ENCODE assay signal across 10 cellular contexts in the genomic region with DNA sequence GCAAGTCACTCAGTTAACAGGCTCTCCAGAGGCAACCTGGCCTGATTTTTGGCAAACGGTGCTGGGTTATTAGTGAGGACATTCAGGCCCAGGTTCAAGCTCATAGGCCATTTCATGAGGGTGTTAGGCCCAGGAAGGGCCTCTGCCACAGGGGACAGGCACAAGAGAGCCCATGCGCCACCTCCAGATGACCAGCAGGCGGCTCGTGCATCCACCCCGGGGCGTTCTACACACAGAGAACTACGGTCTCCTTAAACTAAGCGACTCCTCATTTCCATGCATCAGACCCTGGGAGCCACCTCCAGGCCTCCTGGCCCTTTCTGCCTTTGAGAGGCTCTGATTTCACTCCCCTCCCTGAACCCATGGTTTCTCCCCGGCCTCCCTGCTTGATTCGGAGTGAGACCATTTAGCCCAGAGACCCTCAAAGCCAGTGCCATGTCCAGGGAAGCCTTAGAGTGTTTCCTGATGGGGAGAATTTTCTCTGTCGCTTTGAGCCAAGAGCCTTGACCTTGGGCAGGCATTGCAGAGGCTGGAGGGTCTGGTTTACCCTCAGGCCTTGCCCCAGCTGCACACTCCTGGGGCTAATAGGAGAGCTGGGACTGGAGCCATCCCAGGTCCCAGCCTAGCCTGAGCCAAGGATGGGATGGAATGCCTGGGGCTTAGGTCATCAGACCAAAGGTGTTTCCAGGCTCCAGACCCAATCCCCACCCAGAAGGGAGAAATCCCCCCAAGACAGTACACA.
A peak's percentile ranks its signal among the peaks of the same experiment; 100 is the strongest.
DNase-seq lines count a peak whose midpoint lies in the region; ATAC-seq, FAIRE-seq and TF ChIP-seq lines count a peak whose summit lies in the region.
"Had no signal": no experiment of that assay in that cellular context is flagged by ENCODE, and none has a peak within 500 bp of the region (broad histone marks: within the 10 kb centered on the region; RNA-seq: fewer than 3 reads in every experiment).

No MANE protein-coding gene starts in this region.

- peak; percentile 32 for TF ChIP-seq CTCF in GM10266 (IDR thresholded peaks at IDR 0.05; ENCODE audit: control insufficient read depth, insufficient read depth, low read depth, missing control alignments)
- TF ChIP-seq CTCF in bronchial epithelial cell (IDR thresholded peaks at IDR 0.05; ENCODE audit: insufficient read depth, low read length, severe bottlenecking): peak; percentile 16

- POLR2A ChIA-PET in naive thymus-derived CD4-positive, alpha-beta T cell (lab: Charles Lee): no interaction called here

- no peaks in the 10 kb centered on the region for H3K4me1 ChIP-seq in naive thymus-derived CD4-positive, alpha-beta T cell (ENCODE audit: control insufficient read depth in 2 of 2, insufficient read depth in 2 of 2, low read length in 2 of 2)

- no peaks in the 10 kb centered on the region for H3K4me1 Mint-ChIP-seq in naive thymus-derived CD4-positive, alpha-beta T cell
- H3K4me1 Mint-ChIP-seq: IgD-negative memory B cell had no signal

- no peaks in the 10 kb centered on the region for H3K27me3 ChIP-seq in bronchial epithelial cell (ENCODE audit: control insufficient read depth, insufficient read depth, low read length)
- H3K27me3 ChIP-seq in naive thymus-derived CD4-positive, alpha-beta T cell (ENCODE audit: control insufficient read depth in 2 of 2, insufficient read depth in 2 of 2, low read length in 2 of 2): no peaks in the 10 kb centered on the region

- H3K36me3 Mint-ChIP-seq in naive thymus-derived CD4-positive, alpha-beta T cell: no peaks in the 10 kb centered on the region
- H3K36me3 Mint-ChIP-seq: IgD-negative memory B cell had no signal

- no peaks in the 10 kb centered on the region for H3K9me3 Mint-ChIP-seq in naive thymus-derived CD4-positive, alpha-beta T cell
- H3K9me3 Mint-ChIP-seq: IgD-negative memory B cell had no signal

- CTCF ChIA-PET in naive thymus-derived CD4-positive, alpha-beta T cell (lab: Charles Lee): no interaction called here

- peaks cover 0 to 8% (median 0%) of the 10 kb centered on the region in 5 donors for H3K27me3 Mint-ChIP-seq in naive thymus-derived CD4-positive, alpha-beta T cell

- H3K36me3 ChIP-seq in bronchial epithelial cell (ENCODE audit: control insufficient read depth, insufficient read depth, low read length): no peaks in the 10 kb centered on the region
- no peaks in the 10 kb centered on the region for H3K36me3 ChIP-seq in naive thymus-derived CD4-positive, alpha-beta T cell (ENCODE audit: control insufficient read depth in 2 of 3, insufficient read depth in 3 of 3, low read length in 3 of 3)

- intact Hi-C loops in naive thymus-derived CD4-positive, alpha-beta T cell (cut with micrococcal nuclease): loop anchor here in 1 of 2 donors (5.0 kb wide), 1 partner anchor 199 kb away; no protein-coding TSS in a partner anchor

- no peak for FAIRE-seq in bronchial epithelial cell (lab: Jason Lieb, UNC)

- H3K27ac Mint-ChIP-seq in naive thymus-derived CD4-positive, alpha-beta T cell: no peak overlapping the region
- H3K27ac Mint-ChIP-seq: IgD-negative memory B cell had no signal

- H3K9me3 ChIP-seq in naive thymus-derived CD4-positive, alpha-beta T cell (ENCODE audit: control insufficient read depth in 2 of 3, low read length in 3 of 3): no peaks in the 10 kb centered on the region

- DNase-seq in GM10266 (ENCODE audit: extremely low spot score) (no peak), HT1080 (ENCODE audit: low read depth) (peak; percentile 32), bronchial epithelial cell (ENCODE audit: low read depth) (no peak), pons (ENCODE audit: low spot score) (peak; percentile 25), superior temporal gyrus (ENCODE audit: extremely low spot score) (no peak)
- DNase-seq in naive thymus-derived CD4-positive, alpha-beta T cell: no peak
- no peak for DNase-seq in central memory CD4-positive, alpha-beta T cell
- DNase-seq: activated gamma-delta T cell treated with Interleukin-2 at 50 U/mL for 16 hours had no signal

- no peak overlapping the region for H3K27ac ChIP-seq in naive thymus-derived CD4-positive, alpha-beta T cell (ENCODE audit: low read depth, low read length)

- no peak for ATAC-seq in naive thymus-derived CD4-positive, alpha-beta T cell

- no peak overlapping the region for H3K4me3 ChIP-seq in bronchial epithelial cell (ENCODE audit: low read depth, low read length)
- no peak overlapping the region for H3K4me3 ChIP-seq in naive thymus-derived CD4-positive, alpha-beta T cell (ENCODE audit: low read length)
- H3K4me3 ChIP-seq: lung had no signal

- no peak overlapping the region for H3K4me3 Mint-ChIP-seq in naive thymus-derived CD4-positive, alpha-beta T cell

Comparison
In these comparisons a context has a peak if more than half of its experiments do, and no peak if none do; other contexts are left out.
1. DNase-seq: peak in HT1080 (single experiment) and pons (single experiment); none in GM10266 (single experiment), bronchial epithelial cell (single experiment), superior temporal gyrus (single experiment), naive thymus-derived CD4-positive, alpha-beta T cell (0 of 9) and central memory CD4-positive, alpha-beta T cell (single experiment).